Comparison of ENCODE assay signal across 12 cellular contexts in the genomic region with DNA sequence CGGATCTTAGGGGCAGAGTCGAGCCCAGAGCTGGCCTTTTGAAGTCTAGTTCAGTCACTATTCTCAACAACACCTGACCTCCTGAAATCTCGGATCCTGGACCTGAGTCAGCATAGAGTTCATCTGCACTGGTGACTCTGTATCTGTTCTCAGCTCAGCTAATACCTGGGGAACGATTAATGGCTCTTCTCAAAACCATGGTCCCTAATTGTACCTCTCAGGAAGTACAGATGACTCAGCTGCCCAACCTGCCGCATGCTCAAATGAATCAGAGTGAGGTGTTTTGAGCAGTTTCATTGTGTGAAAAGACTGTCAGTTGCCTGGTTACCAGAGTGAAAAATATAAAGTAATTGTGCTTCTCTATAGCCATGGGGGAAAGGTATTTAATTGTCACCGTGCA.
A peak's percentile ranks its signal among the peaks of the same experiment; 100 is the strongest.
DNase-seq lines count a peak whose midpoint lies in the region; ATAC-seq lines count a peak whose summit lies in the region.
"Had no signal": no experiment of that assay in that cellular context is flagged by ENCODE, and none has a peak within 500 bp of the region (broad histone marks: within the 10 kb centered on the region; RNA-seq: fewer than 3 reads in every experiment).

No MANE protein-coding gene starts in this region.

- H3K4me1 Mint-ChIP-seq in activated CD4-positive, alpha-beta memory T cell treated with anti-CD3 and anti-CD28 coated beads for 36 hours (ENCODE audit: low read depth) = no peaks in the 10 kb centered on the region
- H3K4me1 Mint-ChIP-seq in activated CD4-positive, alpha-beta memory T cell treated with anti-CD3 and anti-CD28 coated beads, Interleukin-2, amount 10 ng/mL, durations not matched to agents 7 days and 5 days = peaks cover 4% of the 10 kb centered on the region

- DNase-seq in activated CD4-positive, alpha-beta memory T cell treated with anti-CD3 and anti-CD28 coated beads for 36 hours = peak; percentile 42
- no peak for DNase-seq in activated CD4-positive, alpha-beta memory T cell treated with anti-CD3 and anti-CD28 coated beads, Interleukin-2, amount 10 ng/mL, durations not matched to agents 7 days and 5 days
- DNase-seq in RKO (ENCODE audit: low spot score) (peak; percentile 40), kidney tubule cell (ENCODE audit: low spot score) (peak; percentile 99), NOMO-1 treated with dmso at 0.1 percent for 144 hours (lab: John Stamatoyannopoulos, UW; ENCODE audit: unreplicated experiment) (no peak)
- no peak for DNase-seq in central memory CD4-positive, alpha-beta T cell
- DNase-seq: KG1, midbrain, thyroid gland had no signal

- no peaks in the 10 kb centered on the region for H3K36me3 Mint-ChIP-seq in activated CD4-positive, alpha-beta memory T cell treated with anti-CD3 and anti-CD28 coated beads for 36 hours
- H3K36me3 Mint-ChIP-seq in activated CD4-positive, alpha-beta memory T cell treated with anti-CD3 and anti-CD28 coated beads, Interleukin-2, amount 10 ng/mL, durations not matched to agents 7 days and 5 days (ENCODE audit: low read depth) = no peaks in the 10 kb centered on the region

- H3K9me3 Mint-ChIP-seq in activated CD4-positive, alpha-beta memory T cell treated with anti-CD3 and anti-CD28 coated beads for 36 hours = no peaks in the 10 kb centered on the region
- no peaks in the 10 kb centered on the region for H3K9me3 Mint-ChIP-seq in activated CD4-positive, alpha-beta memory T cell treated with anti-CD3 and anti-CD28 coated beads, Interleukin-2, amount 10 ng/mL, durations not matched to agents 7 days and 5 days
- H3K9me3 Mint-ChIP-seq: activated T-helper 1 cell treated with anti-CD3 and anti-CD28 coated beads, Interleukin-12 subunit alpha, Interleukin-12 subunit beta, Interleukin-2, Interleukin-4 antibody, amounts not matched to agents 30 ng/mL and 10 ng/mL and 1 ng/mL, durations not matched to agents 14 hours and 24 hours and 36 hours had no signal

- H3K27ac Mint-ChIP-seq in activated CD4-positive, alpha-beta memory T cell treated with anti-CD3 and anti-CD28 coated beads for 36 hours = no peak overlapping the region
- H3K27ac Mint-ChIP-seq in activated CD4-positive, alpha-beta memory T cell treated with anti-CD3 and anti-CD28 coated beads, Interleukin-2, amount 10 ng/mL, durations not matched to agents 7 days and 5 days = no peak overlapping the region
- H3K27ac Mint-ChIP-seq: activated T-helper 1 cell treated with anti-CD3 and anti-CD28 coated beads, Interleukin-12 subunit alpha, Interleukin-12 subunit beta, Interleukin-2, Interleukin-4 antibody, amounts not matched to agents 30 ng/mL and 10 ng/mL and 1 ng/mL, durations not matched to agents 14 hours and 24 hours and 36 hours had no signal

- peak; percentile 80 for ATAC-seq in HG03565 (IDR thresholded peaks at IDR 0.05; ENCODE audit: unreplicated experiment)
- no peak for ATAC-seq in GM19463 (IDR thresholded peaks at IDR 0.05; ENCODE audit: unreplicated experiment)

- no peak overlapping the region for H3K4me3 Mint-ChIP-seq in activated CD4-positive, alpha-beta memory T cell treated with anti-CD3 and anti-CD28 coated beads for 36 hours
- H3K4me3 Mint-ChIP-seq in activated CD4-positive, alpha-beta memory T cell treated with anti-CD3 and anti-CD28 coated beads, Interleukin-2, amount 10 ng/mL, durations not matched to agents 7 days and 5 days = no peak overlapping the region
- H3K4me3 Mint-ChIP-seq: activated T-helper 1 cell treated with anti-CD3 and anti-CD28 coated beads, Interleukin-12 subunit alpha, Interleukin-12 subunit beta, Interleukin-2, Interleukin-4 antibody, amounts not matched to agents 30 ng/mL and 10 ng/mL and 1 ng/mL, durations not matched to agents 14 hours and 24 hours and 36 hours had no signal

- CTCF ChIA-PET in activated CD4-positive, alpha-beta memory T cell treated with anti-CD3 and anti-CD28 coated beads for 36 hours (lab: Charles Lee) = no interaction called here
- CTCF ChIA-PET in activated CD4-positive, alpha-beta memory T cell treated with anti-CD3 and anti-CD28 coated beads, Interleukin-2, amount 10 ng/mL, durations not matched to agents 7 days and 5 days (lab: Charles Lee) = interaction anchor here (0.6 kb wide), 1 partner anchor 41 kb away, joined by 3 read pairs; no protein-coding TSS in a partner anchor

- intact Hi-C loops in activated CD4-positive, alpha-beta memory T cell treated with anti-CD3 and anti-CD28 coated beads for 36 hours (cut with micrococcal nuclease) = no loop called here

- peaks cover 23% of the 10 kb centered on the region for H3K27me3 Mint-ChIP-seq in activated CD4-positive, alpha-beta memory T cell treated with anti-CD3 and anti-CD28 coated beads for 36 hours
- peaks cover 18% of the 10 kb centered on the region for H3K27me3 Mint-ChIP-seq in activated CD4-positive, alpha-beta memory T cell treated with anti-CD3 and anti-CD28 coated beads, Interleukin-2, amount 10 ng/mL, durations not matched to agents 7 days and 5 days

- POLR2A ChIA-PET in activated CD4-positive, alpha-beta memory T cell treated with anti-CD3 and anti-CD28 coated beads for 36 hours (lab: Charles Lee) = no interaction called here
- POLR2A ChIA-PET in activated CD4-positive, alpha-beta memory T cell treated with anti-CD3 and anti-CD28 coated beads, Interleukin-2, amount 10 ng/mL, durations not matched to agents 7 days and 5 days (lab: Charles Lee) = no interaction called here

Comparison
In these comparisons a context has a peak if more than half of its experiments do, and no peak if none do; other contexts are left out.
1. DNase-seq: peak in activated CD4-positive, alpha-beta memory T cell treated with anti-CD3 and anti-CD28 coated beads for 36 hours (single experiment), RKO (single experiment) and kidney tubule cell (single experiment); none in activated CD4-positive, alpha-beta memory T cell treated with anti-CD3 and anti-CD28 coated beads, Interleukin-2, amount 10 ng/mL, durations not matched to agents 7 days and 5 days (single experiment), NOMO-1 treated with dmso at 0.1 percent for 144 hours (single experiment) and central memory CD4-positive, alpha-beta T cell (single experiment).